ENCODE assay signal across 17 cellular contexts in the genomic region with DNA sequence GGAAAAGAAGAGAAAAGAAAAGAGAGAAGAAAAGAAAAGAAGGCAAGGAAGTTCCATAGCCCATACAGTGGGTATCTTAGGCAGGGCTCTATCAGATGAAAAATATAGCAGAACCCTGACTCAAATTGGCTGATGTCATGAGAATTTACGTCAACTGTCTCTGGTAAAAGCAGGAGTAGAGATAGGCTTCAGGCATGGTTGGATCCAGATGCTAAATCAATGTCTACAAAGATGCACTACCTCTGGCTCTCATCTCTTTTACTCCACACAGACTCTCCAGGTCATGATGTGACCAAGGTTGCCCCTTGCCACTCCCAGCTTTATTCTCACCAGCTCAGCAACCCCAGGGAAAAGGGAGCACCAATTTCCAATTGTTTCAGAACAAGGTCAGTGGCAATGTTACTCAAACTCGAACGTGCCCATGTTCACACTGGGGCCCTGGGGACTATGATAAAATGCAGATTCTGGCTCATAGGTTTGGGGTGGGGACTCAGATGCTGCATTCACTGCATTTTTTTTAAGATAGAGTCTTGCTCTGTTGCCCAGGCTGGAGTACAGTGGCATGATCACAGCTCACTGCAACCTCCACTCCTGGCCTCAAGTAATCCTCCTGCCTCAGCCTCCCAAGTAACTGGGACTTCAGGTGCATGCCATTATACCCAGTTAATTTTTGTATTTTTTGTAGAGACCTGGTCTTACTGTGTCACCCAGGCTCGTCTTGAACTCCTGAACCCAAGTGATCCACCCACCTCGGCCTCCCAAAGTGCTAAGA.
"Had no signal": no experiment of that assay in that cellular context is flagged by ENCODE, and none has a peak within 500 bp of the region (broad histone marks: within the 10 kb centered on the region; RNA-seq: fewer than 3 reads in every experiment).

No MANE protein-coding gene starts in this region.

- DNase-seq: activated CD4-positive, alpha-beta T cell treated with anti-CD3 and anti-CD28 coated beads, Interleukin-2, amount 50 U/mL, for 4 hours; activated CD4-positive, CD25-positive, alpha-beta regulatory T cell treated with anti-CD3 and anti-CD28 coated beads, Interleukin-2, amount 50 U/mL, for 72 hours; activated effector memory CD4-positive, alpha-beta T cell treated with anti-CD3 and anti-CD28 coated beads, Interleukin-2, amount 50 U/mL, for 16 hours; activated T-cell treated with anti-CD3 and anti-CD28 coated beads, Interleukin-2, amount 50 U/mL, for 24 hours; cerebellar nuclear complex; cortex of kidney; head of caudate nucleus; islet precursor cell; left cardiac atrium; nucleus accumbens; right cardiac atrium; stimulated activated CD4-positive, alpha-beta T cell treated with anti-CD3 and anti-CD28 coated beads, Interleukin-12 subunit alpha, Interleukin-12 subunit beta, amount 100 ng/mL, for 4 hours; stimulated activated CD4-positive, alpha-beta T cell treated with anti-CD3 and anti-CD28 coated beads, Interleukin-4, amount 100 ng/mL, for 4 hours; stimulated activated naive CD8-positive, alpha-beta T cell treated with anti-CD3 and anti-CD28 coated beads, Interleukin-15, amount 100 ng/mL, for 72 hours; WERI-Rb-1 had no signal

- H3K27me3 Mint-ChIP-seq: activated T-cell treated with anti-CD3 and anti-CD28 coated beads, Interleukin-2, amount 50 U/mL, for 24 hours had no signal

- H3K9me3 Mint-ChIP-seq: memory B cell; stimulated activated naive CD8-positive, alpha-beta T cell treated with anti-CD3 and anti-CD28 coated beads, Interleukin-15, amount 100 ng/mL, for 72 hours had no signal

- H3K27ac Mint-ChIP-seq: activated T-cell treated with anti-CD3 and anti-CD28 coated beads, Interleukin-2, amount 50 U/mL, for 24 hours; memory B cell; stimulated activated naive CD8-positive, alpha-beta T cell treated with anti-CD3 and anti-CD28 coated beads, Interleukin-15, amount 100 ng/mL, for 72 hours had no signal

- H3K4me3 Mint-ChIP-seq: activated T-cell treated with anti-CD3 and anti-CD28 coated beads, Interleukin-2, amount 50 U/mL, for 24 hours; memory B cell; stimulated activated naive CD8-positive, alpha-beta T cell treated with anti-CD3 and anti-CD28 coated beads, Interleukin-15, amount 100 ng/mL, for 72 hours had no signal

- ATAC-seq: gastroesophageal sphincter; left cardiac atrium; right cardiac atrium; stimulated activated naive CD8-positive, alpha-beta T cell treated with anti-CD3 and anti-CD28 coated beads, Interleukin-15, amount 100 ng/mL, for 72 hours had no signal

- H3K36me3 Mint-ChIP-seq: memory B cell had no signal
